In genomic region chr10:132500781-132501415, GRCh38 we compare ENCODE assay signal across 21 cellular contexts.
"Had no signal": no experiment of that assay in that cellular context is flagged by ENCODE, and none has a peak within 500 bp of the region (broad histone marks: within the 10 kb centered on the region; RNA-seq: fewer than 3 reads in every experiment).

No MANE protein-coding gene starts in this region.

- H3K4me1 ChIP-seq: Peyer's patch had no signal

- H3K36me3 ChIP-seq: brain microvascular endothelial cell, cardiac muscle cell, MG63, Peyer's patch had no signal

- H3K4me3 ChIP-seq: cardiac muscle cell, MG63, Peyer's patch had no signal

- H3K27me3 ChIP-seq: cardiac muscle cell, MG63, Peyer's patch had no signal

- DNase-seq: activated B cell treated with CpG ODN at 0.5 μM for 24 hours; activated CD4-positive, alpha-beta T cell treated with anti-CD3 and anti-CD28 coated beads for 1 hour; activated CD4-positive, alpha-beta T cell treated with anti-CD3 and anti-CD28 coated beads, Interleukin-2, amount 10 ng/mL, durations not matched to agents 24 days and 14 days; activated CD4-positive, alpha-beta T cell treated with anti-CD3 and anti-CD28 coated beads, Interleukin-2, amount 50 U/mL, for 48 hours; activated CD8-positive, alpha-beta memory T cell treated with anti-CD3 and anti-CD28 coated beads, Interleukin-2, amount 10 ng/mL, durations not matched to agents 7 days and 5 days; activated gamma-delta T cell; activated naive CD4-positive, alpha-beta T cell treated with anti-CD3 and anti-CD28 coated beads for 36 hours; activated T-cell treated with anti-CD3 and anti-CD28 coated beads, Interleukin-2, amount 50 U/mL, for 24 hours; brain microvascular endothelial cell; MG63; MV-4-11; NCI-H1092 treated with DMSO at 0.1 percent for 48 hours; NCI-H1417 treated with DMSO at 0.1 percent for 48 hours; NCI-H1694; NCI-H2029; NCI-H524; SHP77; T-helper 17 cell; T-helper 9 cell had no signal

- H3K9me3 ChIP-seq: MG63, Peyer's patch had no signal

- H3K27ac ChIP-seq: brain microvascular endothelial cell, cardiac muscle cell, Peyer's patch had no signal
